Comparison of ENCODE assay signal across 19 cellular contexts in the genomic region with DNA sequence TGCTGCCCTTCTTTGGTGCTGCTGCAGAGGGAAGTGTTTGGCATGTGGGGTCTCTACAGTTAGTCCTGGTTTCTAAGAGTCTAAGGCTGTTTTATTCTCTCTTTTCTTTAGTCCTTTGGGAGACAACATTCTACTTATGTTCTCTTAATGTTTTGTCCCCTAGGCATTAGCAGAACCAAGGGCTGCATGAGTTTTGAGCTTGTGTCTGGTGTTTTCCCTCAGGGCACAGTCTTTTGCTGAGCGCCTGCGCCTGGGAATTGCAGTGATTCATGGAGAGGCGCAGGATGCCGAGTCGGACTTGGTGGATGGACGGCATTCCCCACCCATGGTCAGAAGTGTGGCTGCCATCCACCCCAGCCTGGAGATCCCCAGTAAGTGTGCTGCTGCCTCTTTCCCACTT. TPM values are rescaled to one million over a fixed set of nuclear protein-coding genes. Genes with fewer than 3 reads are reported as not detected.
A peak's percentile ranks its signal among the peaks of the same experiment; 100 is the strongest.
DNase-seq lines count a peak whose midpoint lies in the region; ATAC-seq and TF ChIP-seq lines count a peak whose summit lies in the region.
"Had no signal": no experiment of that assay in that cellular context is flagged by ENCODE, and none has a peak within 500 bp of the region (broad histone marks: within the 10 kb centered on the region; RNA-seq: fewer than 3 reads in every experiment).

No MANE protein-coding gene starts in this region.

- no peak for ATAC-seq in HG03439 (IDR thresholded peaks at IDR 0.05; ENCODE audit: unreplicated experiment)
- ATAC-seq: CD8-positive, alpha-beta T cell; GM12878; GM23338 had no signal

- H3K4me3 ChIP-seq in smooth muscle cell, result no peak overlapping the region
- H3K4me3 ChIP-seq: A549, GM12878, GM23338 had no signal

- no peak overlapping the region for H3K14ac ChIP-seq in H9 (ENCODE audit: insufficient read depth, low read length)

- H3K18ac ChIP-seq in H9 (ENCODE audit: insufficient read length, low read depth, low read length), result no peak overlapping the region

- H3K4me1 ChIP-seq in H9 (ENCODE audit: insufficient read depth, low read length) (no peaks in the 10 kb centered on the region), smooth muscle cell (ENCODE audit: low read depth) (no peaks in the 10 kb centered on the region)
- H3K4me1 ChIP-seq: A549 had no signal

- no peak overlapping the region for H4K5ac ChIP-seq in H9 (ENCODE audit: insufficient read length, low read depth, low read length)

- no peak overlapping the region for H2BK12ac ChIP-seq in H9 (ENCODE audit: insufficient read length, low read depth, low read length)

- H3K9me3 Mint-ChIP-seq in H9 (no peaks in the 10 kb centered on the region), mesothelial cell of epicardium (peaks cover 3% of the 10 kb centered on the region)
- H3K9me3 Mint-ChIP-seq: CD14-positive monocyte; CD8-positive, alpha-beta T cell; GM23338; IgD-negative memory B cell had no signal

- no peak overlapping the region for H4K8ac ChIP-seq in H9 (replicated peaks; ENCODE audit: insufficient read length, low read depth, low read length)

- H3K79me1 ChIP-seq in H9 (ENCODE audit: insufficient read depth, low read depth, low read length, poor library complexity, severe bottlenecking), result no peaks in the 10 kb centered on the region

- no peak overlapping the region for H2AK5ac ChIP-seq in H9 (ENCODE audit: insufficient read length, low read length)

- DNase-seq in H9 (no peak), epidermal melanocyte (ENCODE audit: insufficient read length, low spot score) (peak; percentile 60), mesothelial cell of epicardium (ENCODE audit: low spot score in 2 of 2, unreplicated experiment in 2 of 2) (no peak), smooth muscle cell (lab: John Stamatoyannopoulos, UW; ENCODE audit: unreplicated experiment) (no peak), hypothalamus (lab: John Stamatoyannopoulos, UW) (no peak), substantia nigra (lab: John Stamatoyannopoulos, UW) (no peak)
- DNase-seq in effector CD8-positive, alpha-beta T cell (lab: John Stamatoyannopoulos, UW), result no peak
- DNase-seq: CD8-positive, alpha-beta T cell; DMS53; H7 had no signal

- no peaks in the 10 kb centered on the region for H3F3A ChIP-seq in smooth muscle cell (ENCODE audit: low read depth)

- H3K27ac Mint-ChIP-seq in H9, result peak overlapping the region in 2 of 3 experiments; percentile 27 to 39; a peak in 1 of 7 replicates
- H3K27ac Mint-ChIP-seq in mesothelial cell of epicardium, result peak overlapping the region; percentile 59
- H3K27ac Mint-ChIP-seq: CD14-positive monocyte; CD8-positive, alpha-beta T cell; GM23338 had no signal

- H3K79me2 ChIP-seq in H9 (ENCODE audit: insufficient read depth, low read length), result no peaks in the 10 kb centered on the region
- no peaks in the 10 kb centered on the region for H3K79me2 ChIP-seq in smooth muscle cell (ENCODE audit: low read depth)

- H3K4ac ChIP-seq in H9 (ENCODE audit: low read depth, low read length), result no peak overlapping the region

- no peak overlapping the region for H2BK120ac ChIP-seq in H9 (ENCODE audit: low read depth, low read length, poor library complexity, severe bottlenecking)

- peaks cover 28 to 64% (median 62%) of the 10 kb centered on the region in 3 experiments; a peak in 6 of 7 replicates for H3K36me3 Mint-ChIP-seq in H9 (ENCODE audit: insufficient read depth in 1 of 3, low read depth in 3 of 3)
- H3K36me3 Mint-ChIP-seq in mesothelial cell of epicardium, result peaks cover 54% of the 10 kb centered on the region

- no peak overlapping the region for H2BK5ac ChIP-seq in H9 (ENCODE audit: insufficient read length, low read length)

- no peak overlapping the region for H3K23ac ChIP-seq in H9 (ENCODE audit: insufficient read length, low read depth, low read length)

- no CpG with 5 or more reads among the region's 6 CpGs for WGBS in H9 (ENCODE audit: extremely low coverage, insufficient read length, low lambda C conversion rate)
- 63% methylated on average over 6 of the region's 6 CpGs for WGBS in smooth muscle cell (ENCODE audit: low lambda C conversion rate)

- no peak overlapping the region for H3K56ac ChIP-seq in H9 (ENCODE audit: insufficient read length, low read depth, low read length)

- H2AFZ ChIP-seq in H9 (ENCODE audit: low read length) (no peak overlapping the region), smooth muscle cell (ENCODE audit: low read depth) (no peak overlapping the region)
- H2AFZ ChIP-seq: GM23338 had no signal

- H3K9ac ChIP-seq in H9 (ENCODE audit: extremely low read depth, insufficient read length, low read length) (no peak overlapping the region), smooth muscle cell (ENCODE audit: low read depth) (no peak overlapping the region)

- H3K23me2 ChIP-seq in H9 (ENCODE audit: insufficient read length, low read depth, low read length, poor library complexity, severe bottlenecking), result no peaks in the 10 kb centered on the region

- H3K27me3 Mint-ChIP-seq in H9 (ENCODE audit: low read depth) (no peaks in the 10 kb centered on the region), mesothelial cell of epicardium (ENCODE audit: low read depth) (no peaks in the 10 kb centered on the region)
- H3K27me3 Mint-ChIP-seq: IgD-negative memory B cell had no signal

- H3K4me3 Mint-ChIP-seq in H9 (no peak overlapping the region), mesothelial cell of epicardium (no peak overlapping the region)
- H3K4me3 Mint-ChIP-seq: CD14-positive monocyte; CD8-positive, alpha-beta T cell; GM23338; IgD-negative memory B cell had no signal

- H3T11ph ChIP-seq in H9 (ENCODE audit: low read length), result no peak overlapping the region

- no peaks in the 10 kb centered on the region for H3K4me1 Mint-ChIP-seq in H9
- H3K4me1 Mint-ChIP-seq in mesothelial cell of epicardium, result no peaks in the 10 kb centered on the region
- H3K4me1 Mint-ChIP-seq: CD14-positive monocyte, GM23338 had no signal

- no peaks in the 10 kb centered on the region for H3K27me3 ChIP-seq in H9 (ENCODE audit: insufficient read depth, low read length)
- H3K27me3 ChIP-seq in smooth muscle cell (ENCODE audit: low read depth), result no peaks in the 10 kb centered on the region

- H4K20me1 ChIP-seq in H9 (ENCODE audit: control insufficient read depth, insufficient read depth, insufficient read length) (no peaks in the 10 kb centered on the region), smooth muscle cell (ENCODE audit: low read depth) (no peaks in the 10 kb centered on the region)

- H2BK20ac ChIP-seq in H9 (ENCODE audit: low read depth, low read length, poor library complexity, severe bottlenecking), result no peak overlapping the region

- no peak overlapping the region for H2BK15ac ChIP-seq in H9 (ENCODE audit: low read depth, low read length)

- no peak overlapping the region for H3K27ac ChIP-seq in H9 (ENCODE audit: insufficient read length, low read depth, low read length)
- H3K27ac ChIP-seq in smooth muscle cell (ENCODE audit: low read depth), result peak overlapping the region; percentile 57
- H3K27ac ChIP-seq in substantia nigra (ENCODE audit: low read depth, low read length, poor library complexity, severe bottlenecking), result no peak overlapping the region
- H3K27ac ChIP-seq: A549 had no signal

- H3K36me3 ChIP-seq in smooth muscle cell (ENCODE audit: low read depth), result no peaks in the 10 kb centered on the region

- H3K9me3 ChIP-seq in H9 (ENCODE audit: control insufficient read depth, low read depth, low read length) (no peaks in the 10 kb centered on the region), smooth muscle cell (replicated peaks; ENCODE audit: low read depth) (no peaks in the 10 kb centered on the region)
- H3K9me3 ChIP-seq: A549 had no signal

- no peak overlapping the region for H4K91ac ChIP-seq in H9 (ENCODE audit: insufficient read length, low read depth, low read length)

- H3K4me2 ChIP-seq in H9 (ENCODE audit: insufficient read depth, insufficient read length, low read length) (no peak overlapping the region), smooth muscle cell (no peak overlapping the region)
- H3K4me2 ChIP-seq: A549, GM23338 had no signal

- no peak for TF ChIP-seq CTCF in H9 (conservative IDR thresholded peaks at IDR 0.05)
- TF ChIP-seq CTCF in mesothelial cell of epicardium (IDR thresholded peaks at IDR 0.05; ENCODE audit: unreplicated experiment), result no peak
- TF ChIP-seq CTCF in smooth muscle cell (IDR thresholded peaks at IDR 0.05; ENCODE audit: borderline replicate concordance, insufficient read depth, poor library complexity, severe bottlenecking), result no peak

RNA-seq across cellular contexts. Expression of a gene that starts 41.1 kb away (rescaled TPM):
- total RNA-seq in H9 (2021) (not detected in 2 replicates), mesothelial cell of epicardium (0.14 to 0.25 TPM (median 0.24 TPM) in 3 replicates), smooth muscle cell (not detected in 2 replicates)
- polyA plus RNA-seq in smooth muscle cell, result not detected in 2 replicates
- total RNA-seq: CD8-positive, alpha-beta T cell; G401; H7; HT-29 had no signal
- polyA plus RNA-seq: AG04450, GM23338 had no signal

RNA-seq across cellular contexts. Expression of a gene that starts 53.0 kb away (rescaled TPM):
- total RNA-seq in H9 (2021) (58.0 and 59.7 TPM in 2 replicates), mesothelial cell of epicardium (48.8 to 53.9 TPM (median 51.4 TPM) in 3 replicates), smooth muscle cell (37.9 and 39.8 TPM in 2 replicates)
- 24.0 TPM in 2 replicates for polyA plus RNA-seq in smooth muscle cell
